28 cellular contexts compared by ENCODE assay signal in genomic region chr10:38003026-38003425, GRCh38.
"Had no signal": no experiment of that assay in that cellular context is flagged by ENCODE, and none has a peak within 500 bp of the region (broad histone marks: within the 10 kb centered on the region; RNA-seq: fewer than 3 reads in every experiment).

No MANE protein-coding gene starts in this region.

- H3K4me3 ChIP-seq: stomach, suprapubic skin, testis, thoracic aorta, thyroid gland, tibial artery, tibial nerve, transverse colon, upper lobe of left lung, upper lobe of right lung, uterus, vagina had no signal

- H3K27me3 ChIP-seq: stomach, suprapubic skin, testis, thyroid gland, tibial artery, tibial nerve, transverse colon, upper lobe of left lung, upper lobe of right lung, uterus, vagina had no signal

- H3K27me3 Mint-ChIP-seq: stimulated activated memory B cell treated with anti-CD40 and anti-IgM and Interleukin-4, amounts not matched to agents 10 μg/mL and 1 μg/mL and 100 μg/mL, for 72 hours; stimulated activated naive B cell treated with anti-CD40 and anti-IgM and Interleukin-4, amounts not matched to agents 10 μg/mL and 1 μg/mL and 100 μg/mL, for 72 hours; stimulated activated naive CD8-positive, alpha-beta T cell treated with anti-CD3 and anti-CD28 coated beads, Interleukin-15, amount 100 ng/mL, for 72 hours; stimulated activated naive CD8-positive, alpha-beta T cell treated with anti-CD3 and anti-CD28 coated beads, Interleukin-15, Interleukin-2, amounts not matched to agents 100 ng/mL and 50 ng/mL, for 24 hours; type B pancreatic cell had no signal

- H3K27ac ChIP-seq: stomach, suprapubic skin, testis, thoracic aorta, thyroid gland, tibial artery, tibial nerve, transverse colon, upper lobe of left lung, upper lobe of right lung, uterus, vagina had no signal

- H3K36me3 Mint-ChIP-seq: stimulated activated effector memory CD8-positive, alpha-beta T cell treated with anti-CD3 and anti-CD28 coated beads, Interleukin-12 subunit alpha, Interleukin-12 subunit beta, amount 100 ng/mL, for 72 hours; stimulated activated memory B cell treated with anti-CD40 and anti-IgM and Interleukin-4, amounts not matched to agents 10 μg/mL and 1 μg/mL and 100 μg/mL, for 72 hours; type B pancreatic cell had no signal

- H3K4me1 Mint-ChIP-seq: stimulated activated effector memory CD8-positive, alpha-beta T cell treated with anti-CD3 and anti-CD28 coated beads, Interleukin-12 subunit alpha, Interleukin-12 subunit beta, amount 100 ng/mL, for 72 hours; stimulated activated memory B cell treated with anti-CD40 and anti-IgM and Interleukin-4, amounts not matched to agents 10 μg/mL and 1 μg/mL and 100 μg/mL, for 72 hours; stimulated activated naive B cell treated with anti-CD40 and anti-IgM and Interleukin-4, amounts not matched to agents 10 μg/mL and 1 μg/mL and 100 μg/mL, for 72 hours; stimulated activated naive CD8-positive, alpha-beta T cell treated with anti-CD3 and anti-CD28 coated beads, Interleukin-15, amount 100 ng/mL, for 72 hours had no signal

- H3K4me3 Mint-ChIP-seq: stimulated activated effector memory CD8-positive, alpha-beta T cell treated with anti-CD3 and anti-CD28 coated beads, Interleukin-12 subunit alpha, Interleukin-12 subunit beta, amount 100 ng/mL, for 72 hours; stimulated activated memory B cell treated with anti-CD40 and anti-IgM and Interleukin-4, amounts not matched to agents 10 μg/mL and 1 μg/mL and 100 μg/mL, for 72 hours; stimulated activated naive B cell treated with anti-CD40 and anti-IgM and Interleukin-4, amounts not matched to agents 10 μg/mL and 1 μg/mL and 100 μg/mL, for 72 hours; stimulated activated naive CD8-positive, alpha-beta T cell treated with anti-CD3 and anti-CD28 coated beads, Interleukin-15, amount 100 ng/mL, for 72 hours; stimulated activated naive CD8-positive, alpha-beta T cell treated with anti-CD3 and anti-CD28 coated beads, Interleukin-15, Interleukin-2, amounts not matched to agents 100 ng/mL and 50 ng/mL, for 24 hours; type B pancreatic cell had no signal

- ATAC-seq: stimulated activated effector memory CD8-positive, alpha-beta T cell treated with anti-CD3 and anti-CD28 coated beads, Interleukin-12 subunit alpha, Interleukin-12 subunit beta, amount 100 ng/mL, for 72 hours; stimulated activated memory B cell treated with anti-CD40 and anti-IgM and Interleukin-4, amounts not matched to agents 10 μg/mL and 1 μg/mL and 100 μg/mL, for 72 hours; stimulated activated naive B cell treated with anti-CD40 and anti-IgM and Interleukin-4, amounts not matched to agents 10 μg/mL and 1 μg/mL and 100 μg/mL, for 72 hours; stimulated activated naive CD8-positive, alpha-beta T cell treated with anti-CD3 and anti-CD28 coated beads, Interleukin-15, amount 100 ng/mL, for 72 hours; stimulated activated naive CD8-positive, alpha-beta T cell treated with anti-CD3 and anti-CD28 coated beads, Interleukin-15, Interleukin-2, amounts not matched to agents 100 U/mL and 50 U/mL, for 24 hours; upper lobe of right lung had no signal

- DNase-seq: stimulated activated CD4-positive, alpha-beta T cell treated with anti-CD3 and anti-CD28 coated beads, Interleukin-2, amount 100 ng/mL, for 48 hours; stimulated activated CD4-positive, alpha-beta T cell treated with anti-CD3 and anti-CD28 coated beads, Interleukin-4, amount 100 ng/mL, for 1 hour; stimulated activated CD4-positive, alpha-beta T cell treated with anti-CD3 and anti-CD28 coated beads, Interleukin-4, amount 100 ng/mL, for 24 hours; stimulated activated CD4-positive, alpha-beta T cell treated with anti-CD3 and anti-CD28 coated beads, Interleukin-4, amount 100 ng/mL, for 4 hours; stimulated activated CD8-positive, alpha-beta memory T cell treated with anti-CD3 and anti-CD28 coated beads, Interleukin-4, amount 100 ng/mL, for 48 hours; stimulated activated naive B cell treated with anti-CD40 and anti-IgM and Interleukin-4, amounts not matched to agents 10 μg/mL and 1 μg/mL and 100 μg/mL, for 72 hours; stimulated activated naive CD4-positive, alpha-beta T cell; stimulated activated naive CD4-positive, alpha-beta T cell treated with Interleukin-2 at 50 U/mL for 16 hours; stimulated activated naive CD8-positive, alpha-beta T cell treated with anti-CD3 and anti-CD28 coated beads, Interleukin-15, amount 100 ng/mL, for 72 hours; stimulated activated naive CD8-positive, alpha-beta T cell treated with anti-CD3 and anti-CD28 coated beads, Interleukin-15, Interleukin-2, amounts not matched to agents 100 U/mL and 50 U/mL, for 24 hours; stomach; substantia nigra; testis; thyroid gland; tibial artery; transverse colon; trophoblast cell; upper lobe of left lung; upper lobe of right lung; uterus had no signal

- H3K9me3 Mint-ChIP-seq: stimulated activated effector memory CD8-positive, alpha-beta T cell treated with anti-CD3 and anti-CD28 coated beads, Interleukin-12 subunit alpha, Interleukin-12 subunit beta, amount 100 ng/mL, for 72 hours; stimulated activated naive CD8-positive, alpha-beta T cell treated with anti-CD3 and anti-CD28 coated beads, Interleukin-15, Interleukin-2, amounts not matched to agents 100 ng/mL and 50 ng/mL, for 24 hours; type B pancreatic cell had no signal

- H3K9me3 ChIP-seq: stomach, suprapubic skin, testis, thoracic aorta, thyroid gland, tibial artery, tibial nerve, transverse colon, upper lobe of left lung, upper lobe of right lung, uterus, vagina had no signal

- H3K4me1 ChIP-seq: suprapubic skin, testis, thyroid gland, tibial artery, tibial nerve, transverse colon, upper lobe of left lung, upper lobe of right lung, uterus, vagina had no signal

- H3K36me3 ChIP-seq: stomach, suprapubic skin, thoracic aorta, thyroid gland, tibial artery, tibial nerve, transverse colon, upper lobe of left lung, upper lobe of right lung, uterus, vagina had no signal

- H3K27ac Mint-ChIP-seq: stimulated activated effector memory CD8-positive, alpha-beta T cell treated with anti-CD3 and anti-CD28 coated beads, Interleukin-12 subunit alpha, Interleukin-12 subunit beta, amount 100 ng/mL, for 72 hours; stimulated activated memory B cell treated with anti-CD40 and anti-IgM and Interleukin-4, amounts not matched to agents 10 μg/mL and 1 μg/mL and 100 μg/mL, for 72 hours; stimulated activated naive B cell treated with anti-CD40 and anti-IgM and Interleukin-4, amounts not matched to agents 10 μg/mL and 1 μg/mL and 100 μg/mL, for 72 hours; stimulated activated naive CD8-positive, alpha-beta T cell treated with anti-CD3 and anti-CD28 coated beads, Interleukin-15, amount 100 ng/mL, for 72 hours; stimulated activated naive CD8-positive, alpha-beta T cell treated with anti-CD3 and anti-CD28 coated beads, Interleukin-15, Interleukin-2, amounts not matched to agents 100 ng/mL and 50 ng/mL, for 24 hours; type B pancreatic cell had no signal
